Comparison of ENCODE assay signal across 9 cellular contexts in the genomic region with DNA sequence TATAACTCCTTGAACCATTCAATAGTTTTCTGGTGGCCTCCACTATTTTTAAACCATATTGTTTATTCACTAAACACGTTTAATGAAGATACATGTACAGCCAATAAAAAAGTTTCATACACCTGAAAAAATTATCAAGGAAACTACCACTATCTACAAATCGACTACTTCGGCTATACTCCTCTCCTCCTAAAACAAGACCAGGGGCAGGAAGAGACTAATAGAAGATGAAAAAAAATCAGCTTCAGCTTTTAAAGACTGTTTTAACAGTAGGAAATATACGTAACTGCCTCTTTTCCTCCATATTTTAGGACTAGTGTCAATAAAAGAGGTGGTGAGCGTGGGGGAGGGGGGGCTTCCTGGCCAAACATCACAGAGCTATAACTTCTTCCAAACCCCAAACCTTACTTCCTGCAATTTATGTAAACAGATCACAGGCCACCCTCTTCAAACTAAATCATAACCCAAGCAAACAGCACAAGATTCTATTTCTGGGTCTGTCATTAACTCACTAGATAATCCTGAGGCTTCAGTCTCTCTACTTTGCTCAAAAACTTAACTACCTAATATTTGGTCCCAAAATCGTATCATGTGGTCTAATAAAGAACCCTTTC. TPM values are rescaled to one million over a fixed set of nuclear protein-coding genes. Genes with fewer than 3 reads are reported as not detected.
DNase-seq lines count a peak whose midpoint lies in the region; ATAC-seq and TF ChIP-seq lines count a peak whose summit lies in the region.
"Had no signal": no experiment of that assay in that cellular context is flagged by ENCODE, and none has a peak within 500 bp of the region (broad histone marks: within the 10 kb centered on the region; RNA-seq: fewer than 3 reads in every experiment).

No MANE protein-coding gene starts in this region.

- H3K4me3 Mint-ChIP-seq in progenitor cell of endocrine pancreas (ENCODE audit: low read depth), result no peak overlapping the region

- no peaks in the 10 kb centered on the region for H3K9me3 ChIP-seq in IMR-90 (ENCODE audit: control insufficient read depth, insufficient read depth, low read length)
- H3K9me3 ChIP-seq in effector memory CD4-positive, alpha-beta T cell (ENCODE audit: control insufficient read depth, low read length), result no peaks in the 10 kb centered on the region

- dilution Hi-C loops in IMR-90 (cut with HindIII; ENCODE audit: low sequenced_read_pairs, unreplicated experiment), result no loop called here

- H4K8ac ChIP-seq in IMR-90 (ENCODE audit: low read depth in 2 of 2, low read length in 2 of 2), result no peak overlapping the region

- no peaks in the 10 kb centered on the region for H3K36me3 Mint-ChIP-seq in progenitor cell of endocrine pancreas (ENCODE audit: insufficient read depth)

- no peak overlapping the region for H3K23ac ChIP-seq in IMR-90 (ENCODE audit: low read depth, low read length)

- TF ChIP-seq RAD21 in IMR-90 (IDR thresholded peaks at IDR 0.05; ENCODE audit: low read length), result no peak

- H3K4me3 ChIP-seq in IMR-90 (ENCODE audit: insufficient read depth, low read depth, low read length), result no peak overlapping the region
- H3K4me3 ChIP-seq in effector memory CD4-positive, alpha-beta T cell (ENCODE audit: insufficient read depth, low read depth, low read length, poor library complexity, severe bottlenecking), result peak overlapping the region; percentile 47

- no peaks in the 10 kb centered on the region for H3K9me3 Mint-ChIP-seq in progenitor cell of endocrine pancreas (ENCODE audit: low read depth)

- no peak overlapping the region for H2AK5ac ChIP-seq in IMR-90 (ENCODE audit: low read depth, low read length)

- H2AFZ ChIP-seq in IMR-90 (replicated peaks; ENCODE audit: low read length, poor library complexity), result no peak overlapping the region

- no peak overlapping the region for H4K5ac ChIP-seq in IMR-90 (ENCODE audit: low read depth, low read length)

- BruUV-seq in IMR-90 (replicated peaks; lab: Mats Ljungman, UMichigan), result no TSS peak

- peak overlapping the region; percentile 71 for H2BK5ac ChIP-seq in IMR-90 (ENCODE audit: low read depth, low read length, poor library complexity, severe bottlenecking)

- in situ Hi-C loops in IMR-90 (cut with MboI; ENCODE audit: low sequenced_read_pairs), result no loop called here

- H3K9ac ChIP-seq in IMR-90 (ENCODE audit: low read depth, low read length), result no peak overlapping the region; the same call in 1 of the 2 replicates

- TF ChIP-seq POLR2A in IMR-90 (IDR thresholded peaks at IDR 0.05; ENCODE audit: low read depth, low read length), result no peak

- no peak overlapping the region for H3K56ac ChIP-seq in IMR-90 (ENCODE audit: extremely low read depth, insufficient read depth, low read length)

- H2AK9ac ChIP-seq in IMR-90 (replicated peaks; ENCODE audit: low read depth, low read length, poor library complexity), result no peak overlapping the region

- intact Hi-C loops in IMR-90 (cut with micrococcal nuclease) (no loop called here), sciatic nerve (cut with DNase I) (no loop called here)

- no CpG with 5 or more reads among the region's 6 CpGs for WGBS in IMR-90 (ENCODE audit: extremely low coverage in 2 of 2, insufficient read length in 1 of 2), 2 experiments

- H3K4ac ChIP-seq in IMR-90 (ENCODE audit: low read depth, low read length), result no peak overlapping the region

- peak overlapping the region; percentile 38 for H3K4me2 ChIP-seq in IMR-90 (ENCODE audit: low read depth, low read length)

- peaks cover 8% of the 10 kb centered on the region for H3K9me1 ChIP-seq in IMR-90 (ENCODE audit: insufficient read depth, low read length)

- no peaks in the 10 kb centered on the region for H3K27me3 ChIP-seq in IMR-90 (ENCODE audit: control insufficient read depth, insufficient read depth, low read length)
- H3K27me3 ChIP-seq in effector memory CD4-positive, alpha-beta T cell (replicated peaks; ENCODE audit: control insufficient read depth, insufficient read depth, low read length, poor library complexity, severe bottlenecking), result no peaks in the 10 kb centered on the region

- H3K27ac ChIP-seq in IMR-90 (ENCODE audit: insufficient read depth, low read length), result no peak overlapping the region; the same call in 1 of the 2 replicates
- H3K27ac ChIP-seq in effector memory CD4-positive, alpha-beta T cell (ENCODE audit: insufficient read depth, low read length, poor library complexity, severe bottlenecking), result peak overlapping the region; percentile 62

- no peak overlapping the region for H4K91ac ChIP-seq in IMR-90 (ENCODE audit: insufficient read depth, low read depth, low read length)

- H3K4me1 Mint-ChIP-seq in progenitor cell of endocrine pancreas (ENCODE audit: low read depth), result peaks cover 35% of the 10 kb centered on the region

- DNase-seq in IMR-90 (no peak), T-helper 9 cell (peak; percentile 21), progenitor cell of endocrine pancreas (ENCODE audit: low spot score, unreplicated experiment) (no peak), GM10248 (ENCODE audit: extremely low spot score) (no peak), HUDEP-2 (lab: John Stamatoyannopoulos, UW; ENCODE audit: unreplicated experiment in 76 of 76) (no peak), sciatic nerve (ENCODE audit: low spot score) (no peak)
- peak in 2 of 3 donors; percentile 22 to 36 for DNase-seq in effector memory CD4-positive, alpha-beta T cell
- DNase-seq: NCI-H1694 had no signal

- POLR2A ChIA-PET in IMR-90 (lab: Charles Lee; ENCODE audit: unreplicated experiment), result no interaction called here
- POLR2A ChIA-PET in GM10248 (lab: Yijun Ruan, JAX), result no interaction called here

- no peak overlapping the region for H2BK15ac ChIP-seq in IMR-90 (ENCODE audit: low read depth, low read length)

- ATAC-seq in IMR-90 (ENCODE audit: low read depth) (no peak), HG02884 (IDR thresholded peaks at IDR 0.05; ENCODE audit: unreplicated experiment) (no peak), sciatic nerve (no peak)

- H3K14ac ChIP-seq in IMR-90 (replicated peaks; ENCODE audit: low read depth, low read length), result no peak overlapping the region

- no peak for TF ChIP-seq CTCF in IMR-90 (conservative IDR thresholded peaks at IDR 0.05; ENCODE audit: low read depth, low read length)
- TF ChIP-seq CTCF in progenitor cell of endocrine pancreas (IDR thresholded peaks at IDR 0.05; ENCODE audit: unreplicated experiment), result no peak
- TF ChIP-seq CTCF in GM10248 (IDR thresholded peaks at IDR 0.05; ENCODE audit: control extremely low read depth, extremely low read depth, low read depth, missing control alignments), result no peak

- peaks cover 81% of the 10 kb centered on the region for H4K20me1 ChIP-seq in IMR-90 (ENCODE audit: insufficient read depth, low read length)

- no peak overlapping the region for H3K18ac ChIP-seq in IMR-90 (ENCODE audit: low read depth, low read length)

- H3K79me1 ChIP-seq in IMR-90 (ENCODE audit: low read depth in 1 of 2, low read length in 2 of 2), result peaks cover 22 to 68% of the 10 kb centered on the region in 2 experiments

- peaks cover 6% of the 10 kb centered on the region for H3K4me1 ChIP-seq in IMR-90 (ENCODE audit: control insufficient read depth, insufficient read depth, low read length)
- H3K4me1 ChIP-seq in effector memory CD4-positive, alpha-beta T cell (ENCODE audit: control insufficient read depth, insufficient read depth, low read length, poor library complexity, severe bottlenecking), result peaks cover 42% of the 10 kb centered on the region

- no peaks in the 10 kb centered on the region for H3K27me3 Mint-ChIP-seq in progenitor cell of endocrine pancreas

- no peaks in the 10 kb centered on the region for H3K36me3 ChIP-seq in IMR-90 (ENCODE audit: control insufficient read depth, insufficient read depth, low read length)
- no peaks in the 10 kb centered on the region for H3K36me3 ChIP-seq in effector memory CD4-positive, alpha-beta T cell (ENCODE audit: control insufficient read depth, insufficient read depth, low read length)

- no peak overlapping the region for H2BK120ac ChIP-seq in IMR-90 (ENCODE audit: low read depth, low read length)

- H2BK20ac ChIP-seq in IMR-90 (ENCODE audit: low read depth, low read length), result no peak overlapping the region

- CTCF ChIA-PET in IMR-90 (lab: Yijun Ruan, JAX), result no interaction called here
- CTCF ChIA-PET in GM10248 (lab: Yijun Ruan, JAX), result interaction anchor here (1.3 to 2.1 kb wide), 2 partner anchors 12 to 128 kb away, joined by 3 to 7 read pairs; no protein-coding TSS in a partner anchor

- H3K27ac Mint-ChIP-seq in progenitor cell of endocrine pancreas, result peak overlapping the region; percentile 5

TF ChIP-seq in IMR-90, 13 proteins besides CTCF, POLR2A, EP300 and RAD21:
- TF ChIP-seq SMC3 (IDR thresholded peaks at IDR 0.05; ENCODE audit: low read depth, low read length), result no peak
- TF ChIP-seq FOS (IDR thresholded peaks at IDR 0.05; ENCODE audit: low read depth, low read length), result no peak
- TF ChIP-seq CHD1 (IDR thresholded peaks at IDR 0.05; ENCODE audit: low read depth, low read length), result no peak
- no peak for TF ChIP-seq RCOR1 (IDR thresholded peaks at IDR 0.05; ENCODE audit: insufficient replicate concordance, low read length)
- no peak for TF ChIP-seq BHLHE40 (IDR thresholded peaks at IDR 0.05; ENCODE audit: low read depth, low read length)

RNA-seq across cellular contexts. Expression of a gene that starts 15.1 kb away (rescaled TPM):
- total RNA-seq in IMR-90 (2012; rRNA removed) (28.1 and 30.5 TPM in 2 replicates), progenitor cell of endocrine pancreas (63.0 and 64.4 TPM in 2 replicates), sciatic nerve (76.4 TPM)
- 16.6 and 16.7 TPM in 2 replicates for polyA plus RNA-seq in IMR-90 (2012; rRNA removed)
- 6.9 and 7.0 TPM in 2 replicates for polyA plus RNA-seq in IMR-90 (2012; cell fraction: cytosol; rRNA removed)
- 21.5 and 62.8 TPM in 2 replicates for polyA plus RNA-seq in IMR-90 (2012; cell fraction: nucleus; rRNA removed; ENCODE audit: low replicate concordance)

Comparison
In these comparisons a context has a peak if more than half of its experiments do, and no peak if none do; other contexts are left out.
1. DNase-seq: peak in T-helper 9 cell (single experiment) and effector memory CD4-positive, alpha-beta T cell (2 of 3); none in IMR-90 (single experiment), progenitor cell of endocrine pancreas (single experiment), GM10248 (single experiment), HUDEP-2 (0 of 76) and sciatic nerve (single experiment).